1 cellular context compared by ENCODE assay signal in genomic region chr16:18993531-18993930, GRCh38. TPM values are rescaled to one million over a fixed set of nuclear protein-coding genes. Genes with fewer than 3 reads are reported as not detected.
"Had no signal": no experiment of that assay in that cellular context is flagged by ENCODE, and none has a peak within 500 bp of the region (broad histone marks: within the 10 kb centered on the region; RNA-seq: fewer than 3 reads in every experiment).

No MANE protein-coding gene starts in this region.

RNA-seq across cellular contexts. Expression of gene TMC7, which starts 9.8 kb away (rescaled TPM):
- total RNA-seq: OCI-LY7 had no signal
